ENCODE assay signal across 16 cellular contexts in genomic region chr7:37015353-37016034, GRCh38.
DNase-seq lines count a peak whose midpoint lies in the region; FAIRE-seq and TF ChIP-seq lines count a peak whose summit lies in the region.
"Had no signal": no experiment of that assay in that cellular context is flagged by ENCODE, and none has a peak within 500 bp of the region (broad histone marks: within the 10 kb centered on the region; RNA-seq: fewer than 3 reads in every experiment).

No MANE protein-coding gene starts in this region.

- BruUV-seq in endothelial cell of umbilical vein (replicated peaks; lab: Mats Ljungman, UMichigan): no TSS peak

- no peak for TF ChIP-seq CTCF in 22Rv1 (IDR thresholded peaks at IDR 0.05)
- TF ChIP-seq CTCF in OCI-LY3 (IDR thresholded peaks at IDR 0.05; ENCODE audit: low read depth, low read length): no peak
- TF ChIP-seq CTCF in endothelial cell of umbilical vein (IDR thresholded peaks at IDR 0.05; ENCODE audit: extremely low read depth in 1 of 2, insufficient read depth in 1 of 2, low read depth in 1 of 2, low read length in 2 of 2): no peak
- TF ChIP-seq CTCF in neutrophil (IDR thresholded peaks at IDR 0.05): no peak

- H4K20me1 ChIP-seq in OCI-LY3 (ENCODE audit: insufficient read depth, low read length) (peaks cover 35% of the 10 kb centered on the region), endothelial cell of umbilical vein (replicated peaks; ENCODE audit: control insufficient read depth, extremely low read depth, insufficient read depth, low read length) (no peaks in the 10 kb centered on the region)

- H3K36me3 ChIP-seq in OCI-LY3 (replicated peaks; ENCODE audit: low read depth, low read length): peaks cover 39% of the 10 kb centered on the region
- H3K36me3 ChIP-seq in endothelial cell of umbilical vein (ENCODE audit: control insufficient read depth in 2 of 2, extremely low read depth in 1 of 2, insufficient read depth in 2 of 2, low read length in 2 of 2): no peaks in the 10 kb centered on the region
- peaks cover 25% of the 10 kb centered on the region for H3K36me3 ChIP-seq in neutrophil
- H3K36me3 ChIP-seq: HAP-1 had no signal

- no peak overlapping the region for H2AFZ ChIP-seq in OCI-LY3 (ENCODE audit: low read depth, low read length)
- no peak overlapping the region for H2AFZ ChIP-seq in endothelial cell of umbilical vein (ENCODE audit: low read depth, low read length)

- H3K9me3 ChIP-seq in OCI-LY3 (ENCODE audit: insufficient read depth, low read length) (no peaks in the 10 kb centered on the region), endothelial cell of umbilical vein (replicated peaks; ENCODE audit: control insufficient read depth, insufficient read depth, low read length) (no peaks in the 10 kb centered on the region), neutrophil (no peaks in the 10 kb centered on the region)
- H3K9me3 ChIP-seq: HAP-1 had no signal

- H3K4me2 ChIP-seq in OCI-LY3 (ENCODE audit: low read length) (peak overlapping the region; percentile 38), endothelial cell of umbilical vein (ENCODE audit: insufficient read depth, low read length) (no peak overlapping the region)

- intact Hi-C loops in endothelial cell of umbilical vein (cut with micrococcal nuclease): no loop called here

- H3K27me3 ChIP-seq in OCI-LY3 (ENCODE audit: low read depth, low read length) (no peaks in the 10 kb centered on the region), endothelial cell of umbilical vein (ENCODE audit: control insufficient read depth in 2 of 2, insufficient read depth in 2 of 2, low read length in 2 of 2) (no peaks in the 10 kb centered on the region), neutrophil (no peaks in the 10 kb centered on the region)

- CTCF ChIA-PET in endothelial cell of umbilical vein (lab: Charles Lee): interaction anchor here (1.4 kb wide), 1 partner anchor 48 kb away, joined by 4 read pairs; no protein-coding TSS in a partner anchor

- peak overlapping the region; percentile 62 for H3K27ac ChIP-seq in 22Rv1
- no peak overlapping the region for H3K27ac ChIP-seq in OCI-LY3 (ENCODE audit: low read length)
- no peak overlapping the region for H3K27ac ChIP-seq in endothelial cell of umbilical vein (ENCODE audit: insufficient read depth, low read depth, low read length)
- peak overlapping the region; percentile 50 for H3K27ac ChIP-seq in neutrophil

- peak; percentile 18 for FAIRE-seq in endothelial cell of umbilical vein (lab: Jason Lieb, UNC)
- FAIRE-seq: A204.1, D721Med, H1, K562 had no signal

- dilution Hi-C loops in endothelial cell of umbilical vein (cut with MboI; ENCODE audit: extremely low pct_ligation_motif_present, low sequenced_read_pairs): no loop called here

- DNase-seq in endothelial cell of umbilical vein (ENCODE audit: low read depth, low spot score) (no peak), HPDE6-E6E7 (ENCODE audit: extremely low spot score) (no peak)
- DNase-seq in stimulated activated CD4-positive, alpha-beta T cell treated with anti-CD3 and anti-CD28 coated beads, Interleukin-4, amount 100 ng/mL, for 24 hours: no peak
- DNase-seq in effector CD8-positive, alpha-beta T cell (lab: John Stamatoyannopoulos, UW): no peak
- DNase-seq: C1 segment of cervical spinal cord; CD4-positive, alpha-beta memory T cell; COR-L47; DMS153 had no signal

- H3K4me3 ChIP-seq in OCI-LY3 (ENCODE audit: low read length): no peak overlapping the region
- no peak overlapping the region for H3K4me3 ChIP-seq in endothelial cell of umbilical vein (replicated peaks in 1 of 3; ENCODE audit: insufficient read depth in 1 of 3, low read depth in 1 of 3, low read length in 3 of 3)
- H3K4me3 ChIP-seq in neutrophil (ENCODE audit: low read depth in 1 of 2, low read length in 1 of 2): no peak overlapping the region
- H3K4me3 ChIP-seq: HAP-1, K562 had no signal

- peaks cover 15% of the 10 kb centered on the region for H3K79me2 ChIP-seq in OCI-LY3 (ENCODE audit: low read length)
- H3K79me2 ChIP-seq in endothelial cell of umbilical vein (ENCODE audit: control insufficient read depth, insufficient read depth, low read length): no peaks in the 10 kb centered on the region

- POLR2A ChIA-PET in endothelial cell of umbilical vein (lab: Charles Lee): no interaction called here

- TF ChIP-seq POLR2A in endothelial cell of umbilical vein (IDR thresholded peaks at IDR 0.05; ENCODE audit: low read depth, low read length): no peak

- no peaks in the 10 kb centered on the region for H3K9me1 ChIP-seq in endothelial cell of umbilical vein (replicated peaks; ENCODE audit: control insufficient read depth, extremely low read depth, insufficient read depth, low read length)

- H3K4me1 ChIP-seq in OCI-LY3 (ENCODE audit: low read length) (peaks cover 25% of the 10 kb centered on the region), endothelial cell of umbilical vein (ENCODE audit: control insufficient read depth, extremely low read depth, insufficient read depth, low read length) (no peaks in the 10 kb centered on the region), neutrophil (ENCODE audit: control insufficient read depth in 1 of 2, insufficient read depth in 1 of 2, low read depth in 1 of 2, low read length in 1 of 2) (peaks cover 0 to 16% of the 10 kb centered on the region in 2 experiments)
- H3K4me1 ChIP-seq: HAP-1 had no signal

- H3K9ac ChIP-seq in OCI-LY3 (ENCODE audit: low read length): no peak overlapping the region
- H3K9ac ChIP-seq in endothelial cell of umbilical vein (replicated peaks; ENCODE audit: extremely low read depth, insufficient read depth, low read length): no peak overlapping the region

TF ChIP-seq in endothelial cell of umbilical vein, 7 proteins besides CTCF, POLR2A, EP300 and RAD21:
- TF ChIP-seq MYC (IDR thresholded peaks at IDR 0.05; ENCODE audit: low read depth, low read length) (no peak), MAX (IDR thresholded peaks at IDR 0.05; ENCODE audit: insufficient read depth, insufficient read length) (no peak), JUN (IDR thresholded peaks at IDR 0.05; ENCODE audit: borderline replicate concordance, insufficient read depth, insufficient read length, low read depth) (no peak), EZH2 (IDR thresholded peaks at IDR 0.05; ENCODE audit: borderline replicate concordance, low read depth, low read length, severe bottlenecking) (no peak), GATA2 (IDR thresholded peaks at IDR 0.05; ENCODE audit: insufficient read depth, insufficient read length, low read depth, low read length) (no peak), FOS (IDR thresholded peaks at IDR 0.05; ENCODE audit: borderline replicate concordance, insufficient read depth, low read length) (no peak)

Comparison
In these comparisons a context has a peak if more than half of its experiments do, and no peak if none do; other contexts are left out.
1. H3K27ac ChIP-seq: peak in 22Rv1 (single experiment) and neutrophil (single experiment); none in OCI-LY3 (single experiment) and endothelial cell of umbilical vein (single experiment).